1 cellular context compared by ENCODE assay signal in genomic region chr4:163343604-163344146, GRCh38.
TF ChIP-seq lines count a peak whose summit lies in the region.

TSS of gene NPY5R (plus strand) at chr4:163343892. CDS start at chr4:163350274, 6,382 bp downstream.

TF ChIP-seq in GM23338, 12 proteins besides CTCF, POLR2A, EP300 and RAD21 (continued from another document):
- TF ChIP-seq ZNF462 (CRISPR knock-in tag; IDR thresholded peaks at IDR 0.05) = no peak
- no peak for TF ChIP-seq NANOG (IDR thresholded peaks at IDR 0.05; ENCODE audit: borderline replicate concordance)
- TF ChIP-seq REST (IDR thresholded peaks at IDR 0.05; ENCODE audit: unreplicated experiment) = no peak
- TF ChIP-seq CREB1 (CRISPR knock-in tag; IDR thresholded peaks at IDR 0.05; ENCODE audit: low read depth) = no peak
